ENCODE assay signal across 9 cellular contexts in genomic region chr7:127844707-127845331, GRCh38.
DNase-seq lines count a peak whose midpoint lies in the region; ATAC-seq and TF ChIP-seq lines count a peak whose summit lies in the region.
"Had no signal": no experiment of that assay in that cellular context is flagged by ENCODE, and none has a peak within 500 bp of the region (broad histone marks: within the 10 kb centered on the region; RNA-seq: fewer than 3 reads in every experiment).

No MANE protein-coding gene starts in this region.

- TF ChIP-seq CTCF in body of pancreas (IDR thresholded peaks at IDR 0.05) (no peak), coronary artery (IDR thresholded peaks at IDR 0.05) (no peak)

- peaks cover 60% of the 10 kb centered on the region for H3K4me1 ChIP-seq in body of pancreas

- no peaks in the 10 kb centered on the region for H3K27me3 Mint-ChIP-seq in activated naive CD4-positive, alpha-beta T cell treated with anti-CD3 and anti-CD28 coated beads, Interleukin-2, amount 50 U/mL, for 24 hours
- no peaks in the 10 kb centered on the region for H3K27me3 Mint-ChIP-seq in activated naive CD4-positive, alpha-beta T cell treated with anti-CD3 and anti-CD28 coated beads for 36 hours (ENCODE audit: low read depth)
- H3K27me3 Mint-ChIP-seq: activated CD4-positive, alpha-beta T cell treated with anti-CD3 and anti-CD28 coated beads for 36 hours had no signal

- H3K4me1 Mint-ChIP-seq in activated naive CD4-positive, alpha-beta T cell treated with anti-CD3 and anti-CD28 coated beads, Interleukin-2, amount 50 U/mL, for 24 hours = peaks cover 4% of the 10 kb centered on the region
- H3K4me1 Mint-ChIP-seq in activated naive CD4-positive, alpha-beta T cell treated with anti-CD3 and anti-CD28 coated beads for 36 hours (ENCODE audit: low read depth) = peaks cover 13% of the 10 kb centered on the region

- H3K4me3 Mint-ChIP-seq in activated naive CD4-positive, alpha-beta T cell treated with anti-CD3 and anti-CD28 coated beads, Interleukin-2, amount 50 U/mL, for 24 hours = no peak overlapping the region
- no peak overlapping the region for H3K4me3 Mint-ChIP-seq in activated naive CD4-positive, alpha-beta T cell treated with anti-CD3 and anti-CD28 coated beads for 36 hours
- H3K4me3 Mint-ChIP-seq: activated CD4-positive, alpha-beta T cell treated with anti-CD3 and anti-CD28 coated beads for 36 hours had no signal

- no peaks in the 10 kb centered on the region for H3K27me3 ChIP-seq in body of pancreas

- H3K9me3 Mint-ChIP-seq in activated naive CD4-positive, alpha-beta T cell treated with anti-CD3 and anti-CD28 coated beads, Interleukin-2, amount 50 U/mL, for 24 hours = no peaks in the 10 kb centered on the region
- no peaks in the 10 kb centered on the region for H3K9me3 Mint-ChIP-seq in activated naive CD4-positive, alpha-beta T cell treated with anti-CD3 and anti-CD28 coated beads for 36 hours

- H3K4me3 ChIP-seq in body of pancreas = no peak overlapping the region
- H3K4me3 ChIP-seq in coronary artery = no peak overlapping the region

- TF ChIP-seq POLR2A in body of pancreas (IDR thresholded peaks at IDR 0.05) = no peak

- CTCF ChIA-PET in activated naive CD4-positive, alpha-beta T cell treated with anti-CD3 and anti-CD28 coated beads for 36 hours (lab: Charles Lee) = no interaction called here

- peak overlapping the region; percentile 38 for H3K27ac Mint-ChIP-seq in activated naive CD4-positive, alpha-beta T cell treated with anti-CD3 and anti-CD28 coated beads, Interleukin-2, amount 50 U/mL, for 24 hours
- no peak overlapping the region for H3K27ac Mint-ChIP-seq in activated naive CD4-positive, alpha-beta T cell treated with anti-CD3 and anti-CD28 coated beads for 36 hours
- H3K27ac Mint-ChIP-seq: activated CD4-positive, alpha-beta T cell treated with anti-CD3 and anti-CD28 coated beads for 36 hours had no signal

- no peak for DNase-seq in activated naive CD4-positive, alpha-beta T cell treated with anti-CD3 and anti-CD28 coated beads for 36 hours
- DNase-seq in body of pancreas (peak; percentile 58 to 73 (median 68)), left colon (peak; percentile 35 to 65), coronary artery (ENCODE audit: low spot score) (no peak), COLO668 (lab: John Stamatoyannopoulos, UW; ENCODE audit: unreplicated experiment) (no peak), KG1 (lab: John Stamatoyannopoulos, UW) (no peak)
- DNase-seq: activated CD4-positive, alpha-beta T cell treated with anti-CD3 and anti-CD28 coated beads for 36 hours had no signal

- 10 to 11% methylated on average over 2 of the region's 2 CpGs for WGBS in body of pancreas, 2 donors

- no peaks in the 10 kb centered on the region for H3K9me3 ChIP-seq in body of pancreas

- ATAC-seq in body of pancreas (peak; percentile 96), left colon (peak; percentile 82), HG03045 (IDR thresholded peaks at IDR 0.05; ENCODE audit: unreplicated experiment) (no peak)
- ATAC-seq: activated CD4-positive, alpha-beta T cell treated with anti-CD3 and anti-CD28 coated beads for 36 hours had no signal

- intact Hi-C loops in activated naive CD4-positive, alpha-beta T cell treated with anti-CD3 and anti-CD28 coated beads for 36 hours (cut with micrococcal nuclease) = no loop called here
- intact Hi-C loops in body of pancreas (cut with DNase I) (no loop called here), left colon (cut with DNase I, micrococcal nuclease) (no loop called here)

- H3K27ac ChIP-seq in body of pancreas (peak overlapping the region; percentile 41 to 76 (median 56)), coronary artery (no peak overlapping the region)

- H3K36me3 Mint-ChIP-seq in activated naive CD4-positive, alpha-beta T cell treated with anti-CD3 and anti-CD28 coated beads, Interleukin-2, amount 50 U/mL, for 24 hours = peaks cover 35% of the 10 kb centered on the region
- H3K36me3 Mint-ChIP-seq in activated naive CD4-positive, alpha-beta T cell treated with anti-CD3 and anti-CD28 coated beads for 36 hours (ENCODE audit: low read depth) = peaks cover 41% of the 10 kb centered on the region

- H3K36me3 ChIP-seq in body of pancreas (replicated peaks in 1 of 2; ENCODE audit: insufficient read depth in 1 of 2, low read depth in 2 of 2) = no peaks in the 10 kb centered on the region

Comparison
In these comparisons a context has a peak if more than half of its experiments do, and no peak if none do; other contexts are left out.
1. DNase-seq: peak in body of pancreas (4 of 4) and left colon (2 of 2); none in activated naive CD4-positive, alpha-beta T cell treated with anti-CD3 and anti-CD28 coated beads for 36 hours (single experiment), coronary artery (single experiment), COLO668 (single experiment) and KG1 (single experiment).
2. H3K27ac ChIP-seq: peak in body of pancreas (4 of 4); none in coronary artery (0 of 2).